17 cellular contexts compared by ENCODE assay signal in genomic region chr11:1997755-1998154, GRCh38. TPM values are rescaled to one million over a fixed set of nuclear protein-coding genes. Genes with fewer than 3 reads are reported as not detected.
DNase-seq lines count a peak whose midpoint lies in the region; ATAC-seq and TF ChIP-seq lines count a peak whose summit lies in the region.
"Had no signal": no experiment of that assay in that cellular context is flagged by ENCODE, and none has a peak within 500 bp of the region (broad histone marks: within the 10 kb centered on the region; RNA-seq: fewer than 3 reads in every experiment).

TSS of gene H19 (minus strand) at chr11:1997842.

- TF ChIP-seq CTCF in breast epithelium (IDR thresholded peaks at IDR 0.05) (no peak), left ventricle myocardium inferior (IDR thresholded peaks at IDR 0.05; ENCODE audit: borderline replicate concordance) (no peak), osteocyte (IDR thresholded peaks at IDR 0.05) (no peak), upper lobe of right lung (IDR thresholded peaks at IDR 0.05) (no peak), GM13976 (IDR thresholded peaks at IDR 0.05; ENCODE audit: borderline replicate concordance, control extremely low read depth, extremely low read depth, insufficient read depth, missing control alignments) (no peak)

- DNase-seq in breast epithelium (ENCODE audit: low spot score in 2 of 2), result no peak
- no peak for DNase-seq in left ventricle myocardium inferior
- no peak for DNase-seq in osteocyte (ENCODE audit: extremely low spot score, unreplicated experiment)
- DNase-seq in upper lobe of right lung, result no peak
- no peak for DNase-seq in superior temporal gyrus (ENCODE audit: extremely low spot score)
- DNase-seq in GM13976 (ENCODE audit: low spot score), result no peak
- DNase-seq in NCI-H146 treated with DMSO at 0.1 percent for 48 hours (lab: John Stamatoyannopoulos, UW; ENCODE audit: unreplicated experiment), result no peak
- DNase-seq: activated CD4-positive, alpha-beta T cell treated with anti-CD3 and anti-CD28 coated beads, Interleukin-2, amount 10 ng/mL, durations not matched to agents 24 days and 14 days; activated T-cell treated with anti-CD3 and anti-CD28 coated beads, Interleukin-2, amount 50 U/mL, for 48 hours; CD4-positive, alpha-beta memory T cell; effector CD4-positive, alpha-beta T cell; NCI-H2171; stimulated activated CD4-positive, alpha-beta T cell treated with anti-CD3 and anti-CD28 coated beads, Interleukin-4, amount 100 ng/mL, for 24 hours; stimulated activated naive CD4-positive, alpha-beta T cell; T-helper 17 cell had no signal

- H3K9me3 ChIP-seq in breast epithelium (no peaks in the 10 kb centered on the region), left ventricle myocardium inferior (replicated peaks) (no peaks in the 10 kb centered on the region), upper lobe of right lung (no peaks in the 10 kb centered on the region)

- no peaks in the 10 kb centered on the region for H3K27me3 Mint-ChIP-seq in osteocyte (ENCODE audit: unreplicated experiment)
- H3K27me3 Mint-ChIP-seq in stimulated activated memory B cell treated with anti-CD40 and anti-IgM and Interleukin-4, amounts not matched to agents 10 μg/mL and 1 μg/mL and 100 μg/mL, for 72 hours, result no peaks in the 10 kb centered on the region
- H3K27me3 Mint-ChIP-seq: activated CD4-positive, alpha-beta T cell treated with anti-CD3 and anti-CD28 coated beads, Interleukin-2, amount 10 ng/mL, durations not matched to agents 24 days and 14 days; CD4-positive, alpha-beta memory T cell; T-helper 17 cell had no signal

- H3K36me3 Mint-ChIP-seq in osteocyte (ENCODE audit: unreplicated experiment), result no peaks in the 10 kb centered on the region
- no peaks in the 10 kb centered on the region for H3K36me3 Mint-ChIP-seq in stimulated activated memory B cell treated with anti-CD40 and anti-IgM and Interleukin-4, amounts not matched to agents 10 μg/mL and 1 μg/mL and 100 μg/mL, for 72 hours
- H3K36me3 Mint-ChIP-seq: CD4-positive, alpha-beta memory T cell had no signal

- no peak within 1 kb of the TSS for H3K27ac Mint-ChIP-seq in osteocyte (ENCODE audit: unreplicated experiment)
- H3K27ac Mint-ChIP-seq in stimulated activated memory B cell treated with anti-CD40 and anti-IgM and Interleukin-4, amounts not matched to agents 10 μg/mL and 1 μg/mL and 100 μg/mL, for 72 hours, result no peak within 1 kb of the TSS
- H3K27ac Mint-ChIP-seq: activated CD4-positive, alpha-beta T cell treated with anti-CD3 and anti-CD28 coated beads, Interleukin-2, amount 10 ng/mL, durations not matched to agents 24 days and 14 days; CD4-positive, alpha-beta memory T cell; T-helper 17 cell had no signal

- H3K27ac ChIP-seq in breast epithelium (no peak within 1 kb of the TSS), left ventricle myocardium inferior (replicated peaks) (no peak within 1 kb of the TSS), upper lobe of right lung (no peak within 1 kb of the TSS)

- H3K9me3 Mint-ChIP-seq in osteocyte (ENCODE audit: unreplicated experiment), result no peaks in the 10 kb centered on the region
- H3K9me3 Mint-ChIP-seq in stimulated activated memory B cell treated with anti-CD40 and anti-IgM and Interleukin-4, amounts not matched to agents 10 μg/mL and 1 μg/mL and 100 μg/mL, for 72 hours, result no peaks in the 10 kb centered on the region
- H3K9me3 Mint-ChIP-seq: activated CD4-positive, alpha-beta T cell treated with anti-CD3 and anti-CD28 coated beads, Interleukin-2, amount 10 ng/mL, durations not matched to agents 24 days and 14 days; CD4-positive, alpha-beta memory T cell had no signal

- no peak within 1 kb of the TSS for H3K4me3 Mint-ChIP-seq in osteocyte (ENCODE audit: unreplicated experiment)
- H3K4me3 Mint-ChIP-seq in stimulated activated memory B cell treated with anti-CD40 and anti-IgM and Interleukin-4, amounts not matched to agents 10 μg/mL and 1 μg/mL and 100 μg/mL, for 72 hours, result no peak within 1 kb of the TSS
- H3K4me3 Mint-ChIP-seq: activated CD4-positive, alpha-beta T cell treated with anti-CD3 and anti-CD28 coated beads, Interleukin-2, amount 10 ng/mL, durations not matched to agents 24 days and 14 days; CD4-positive, alpha-beta memory T cell; T-helper 17 cell had no signal

- H3K36me3 ChIP-seq in breast epithelium, result no peaks in the 10 kb centered on the region
- H3K36me3 ChIP-seq in left ventricle myocardium inferior, result no peaks in the 10 kb centered on the region
- H3K36me3 ChIP-seq in upper lobe of right lung, result no peaks in the 10 kb centered on the region

- in situ Hi-C loops in GM13976 (cut with MboI; ENCODE audit: low sequenced_read_pairs, unreplicated experiment), result no loop called here

- TF ChIP-seq POLR2A in breast epithelium (IDR thresholded peaks at IDR 0.05), result no peak

- intact Hi-C loops in breast epithelium (cut with DNase I; ENCODE audit: low total_unique reads), result no loop called here
- intact Hi-C loops in left ventricle myocardium inferior (cut with micrococcal nuclease), result no loop called here
- intact Hi-C loops in upper lobe of right lung (cut with DNase I), result no loop called here

- no peaks in the 10 kb centered on the region for H3K4me1 ChIP-seq in breast epithelium
- H3K4me1 ChIP-seq in left ventricle myocardium inferior, result no peaks in the 10 kb centered on the region
- no peaks in the 10 kb centered on the region for H3K4me1 ChIP-seq in upper lobe of right lung

- peak; percentile 34 for ATAC-seq in upper lobe of right lung
- no peak for ATAC-seq in stimulated activated memory B cell treated with anti-CD40 and anti-IgM and Interleukin-4, amounts not matched to agents 10 μg/mL and 1 μg/mL and 100 μg/mL, for 72 hours

- H3K4me1 Mint-ChIP-seq in osteocyte (ENCODE audit: unreplicated experiment), result no peaks in the 10 kb centered on the region
- H3K4me1 Mint-ChIP-seq in stimulated activated memory B cell treated with anti-CD40 and anti-IgM and Interleukin-4, amounts not matched to agents 10 μg/mL and 1 μg/mL and 100 μg/mL, for 72 hours, result no peaks in the 10 kb centered on the region
- H3K4me1 Mint-ChIP-seq: activated CD4-positive, alpha-beta T cell treated with anti-CD3 and anti-CD28 coated beads, Interleukin-2, amount 10 ng/mL, durations not matched to agents 24 days and 14 days; CD4-positive, alpha-beta memory T cell; T-helper 17 cell had no signal

- H3K27me3 ChIP-seq in breast epithelium (no peaks in the 10 kb centered on the region), left ventricle myocardium inferior (ENCODE audit: low read depth) (no peaks in the 10 kb centered on the region), upper lobe of right lung (no peaks in the 10 kb centered on the region)

- no peak within 1 kb of the TSS for H3K4me3 ChIP-seq in breast epithelium
- no peak within 1 kb of the TSS for H3K4me3 ChIP-seq in left ventricle myocardium inferior
- no peak within 1 kb of the TSS for H3K4me3 ChIP-seq in upper lobe of right lung

RNA-seq across cellular contexts. Expression of gene H19, which starts in this region (rescaled TPM):
- total RNA-seq in breast epithelium (100 to 1,000 TPM in 1 of 3 donors, 10 to 100 TPM in 2; 37.0 to 209 (median 39.8) TPM), left ventricle myocardium inferior (634 TPM), osteocyte (1,569 and 1,806 TPM in 2 replicates), upper lobe of right lung (55.8 TPM)
- total RNA-seq: activated CD4-positive, alpha-beta T cell treated with anti-CD3 and anti-CD28 coated beads, Interleukin-2, amount 10 ng/mL, durations not matched to agents 24 days and 14 days; CD4-positive, alpha-beta memory T cell; OCI-LY7; T-helper 17 cell had no signal
